ENCODE assay signal across 24 cellular contexts in genomic region chr14:105952826-105953225, GRCh38.
"Had no signal": no experiment of that assay in that cellular context is flagged by ENCODE, and none has a peak within 500 bp of the region (broad histone marks: within the 10 kb centered on the region; RNA-seq: fewer than 3 reads in every experiment).

No MANE protein-coding gene starts in this region.

- H3K9me3 Mint-ChIP-seq: effector memory CD8-positive, alpha-beta T cell had no signal

- H3K4me1 ChIP-seq: colonic mucosa, esophagus squamous epithelium, foreskin keratinocyte, gastrocnemius medialis, gastroesophageal sphincter, heart left ventricle, heart right ventricle had no signal

- H3K27ac ChIP-seq: colonic mucosa, coronary artery, dorsolateral prefrontal cortex, epithelial cell of prostate, esophagus squamous epithelium, foreskin keratinocyte, gastrocnemius medialis, gastroesophageal sphincter, heart left ventricle, heart right ventricle had no signal

- DNase-seq: colonic mucosa; cortex of kidney; dermis blood vessel endothelial cell; dorsolateral prefrontal cortex; effector CD4-positive, alpha-beta T cell; effector CD8-positive, alpha-beta T cell; effector memory CD4-positive, alpha-beta T cell; effector memory CD8-positive, alpha-beta T cell; endodermal cell; erythroblast; esophagus squamous epithelium; foreskin fibroblast; foreskin keratinocyte; foreskin melanocyte; gastrocnemius medialis; glutamatergic neuron; head of caudate nucleus; heart left ventricle; heart right ventricle had no signal

- H3K27me3 ChIP-seq: colonic mucosa, foreskin keratinocyte, gastrocnemius medialis, heart left ventricle had no signal

- H3K27ac Mint-ChIP-seq: dendritic cell treated with granulocyte-macrophage colony-stimulating factor and Interleukin-4, amounts not matched to agents 40 ng/mL and 50 ng/mL, for 4 days; effector memory CD8-positive, alpha-beta T cell; endodermal cell had no signal

- H3K9me3 ChIP-seq: colonic mucosa, esophagus squamous epithelium, gastrocnemius medialis had no signal

- H3K36me3 ChIP-seq: colonic mucosa, esophagus squamous epithelium, gastrocnemius medialis, gastroesophageal sphincter, heart left ventricle, heart right ventricle had no signal

- H3K4me3 ChIP-seq: colonic mucosa, coronary artery, dorsolateral prefrontal cortex, esophagus squamous epithelium, gastrocnemius medialis, gastroesophageal sphincter, heart left ventricle, heart right ventricle had no signal

- H3K4me1 Mint-ChIP-seq: endodermal cell had no signal

- H3K4me3 Mint-ChIP-seq: dendritic cell treated with granulocyte-macrophage colony-stimulating factor and Interleukin-4, amounts not matched to agents 40 ng/mL and 50 ng/mL, for 4 days; effector memory CD8-positive, alpha-beta T cell; endodermal cell had no signal

- ATAC-seq: effector memory CD8-positive, alpha-beta T cell; esophagus mucosa; foreskin keratinocyte; gastrocnemius medialis; gastroesophageal sphincter; heart left ventricle; heart right ventricle had no signal
